Comparison of ENCODE assay signal across 14 cellular contexts in the genomic region with DNA sequence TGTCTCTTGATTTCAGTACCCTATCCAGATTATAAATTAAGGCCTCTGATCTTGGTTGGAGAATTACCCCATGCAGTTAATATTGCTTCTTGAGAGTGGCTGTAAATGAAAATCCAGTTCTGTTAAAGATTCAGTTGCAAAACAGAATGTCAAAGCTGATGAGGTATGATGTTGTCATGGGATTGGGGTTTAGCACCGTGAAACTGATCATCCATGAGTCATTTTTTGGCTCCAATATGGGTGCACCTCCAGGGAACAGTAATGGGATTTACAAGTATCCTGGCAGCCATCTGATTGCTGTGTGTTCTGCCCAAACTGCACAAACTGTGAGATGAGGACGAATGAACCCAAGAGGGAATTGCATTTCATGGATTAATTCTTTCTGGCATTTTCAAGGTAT.
DNase-seq lines count a peak whose midpoint lies in the region; ATAC-seq and TF ChIP-seq lines count a peak whose summit lies in the region.
"Had no signal": no experiment of that assay in that cellular context is flagged by ENCODE, and none has a peak within 500 bp of the region (broad histone marks: within the 10 kb centered on the region; RNA-seq: fewer than 3 reads in every experiment).

No MANE protein-coding gene starts in this region.

- H3K9ac ChIP-seq in adipocyte (ENCODE audit: low read length) = peak overlapping the region; percentile 77

- H3K27me3 ChIP-seq in adipocyte (replicated peaks; ENCODE audit: control insufficient read depth, insufficient read depth, low read length) (no peaks in the 10 kb centered on the region), gastroesophageal sphincter (no peaks in the 10 kb centered on the region), stomach (no peaks in the 10 kb centered on the region), HAP-1 (ENCODE audit: low read depth) (no peaks in the 10 kb centered on the region)
- H3K27me3 ChIP-seq: hepatocyte, thyroid gland had no signal

- peak overlapping the region; percentile 40 for H3K4me3 ChIP-seq in adipocyte (ENCODE audit: low read length)
- H3K4me3 ChIP-seq in gastroesophageal sphincter = no peak overlapping the region
- no peak overlapping the region for H3K4me3 ChIP-seq in stomach
- H3K4me3 ChIP-seq in coronary artery = no peak overlapping the region
- H3K4me3 ChIP-seq in HAP-1 = no peak overlapping the region
- H3K4me3 ChIP-seq: hepatocyte, thyroid gland had no signal

- WGBS in gastroesophageal sphincter (ENCODE audit: low coverage in 1 of 2), 2 donors = 11 to 25% methylated on average over 2 of the region's 2 CpGs
- 28 to 53% (median 50%) methylated on average over 2 of the region's 2 CpGs for WGBS in stomach, 5 donors

- H3K9me3 ChIP-seq in adipocyte (ENCODE audit: control insufficient read depth, low read length) = no peaks in the 10 kb centered on the region
- H3K9me3 ChIP-seq in gastroesophageal sphincter = no peaks in the 10 kb centered on the region
- H3K9me3 ChIP-seq in stomach = no peaks in the 10 kb centered on the region
- no peaks in the 10 kb centered on the region for H3K9me3 ChIP-seq in HAP-1
- H3K9me3 ChIP-seq: thyroid gland had no signal

- peak overlapping the region; percentile 23 to 62 (median 46) for H3K27ac ChIP-seq in gastroesophageal sphincter
- H3K27ac ChIP-seq in stomach = peak overlapping the region in 3 of 5 donors; percentile 26 to 52 (median 52)
- H3K27ac ChIP-seq in coronary artery = peak overlapping the region in 1 of 2 donors; percentile 53
- H3K27ac ChIP-seq: hepatocyte, thyroid gland had no signal

- H3K4me1 ChIP-seq in adipocyte (ENCODE audit: control insufficient read depth, insufficient read depth, low read length) (peaks cover 55% of the 10 kb centered on the region), gastroesophageal sphincter (peaks cover 0 to 34% (median 2%) of the 10 kb centered on the region in 3 donors), stomach (peaks cover 0 to 46% (median 27%) of the 10 kb centered on the region in 4 donors), HAP-1 (no peaks in the 10 kb centered on the region)
- H3K4me1 ChIP-seq: thyroid gland had no signal

- intact Hi-C loops in stomach (cut with DNase I; ENCODE audit: low total_unique reads) = no loop called here

- peak; percentile 3 for DNase-seq in GOT3 (lab: John Stamatoyannopoulos, UW)
- peak; percentile 89 for DNase-seq in adipocyte (ENCODE audit: low read depth)
- no peak for DNase-seq in stomach
- no peak for DNase-seq in HUDEP-2 (lab: John Stamatoyannopoulos, UW; ENCODE audit: unreplicated experiment in 76 of 76)
- DNase-seq in coronary artery (ENCODE audit: low spot score) = no peak
- DNase-seq in HAP-1 (ENCODE audit: low spot score in 2 of 2) = no peak
- no peak for DNase-seq in OCI-M1 (lab: John Stamatoyannopoulos, UW)
- DNase-seq: activated CD4-positive, alpha-beta T cell treated with anti-CD3 and anti-CD28 coated beads for 36 hours; activated naive CD8-positive, alpha-beta T cell treated with anti-CD3 and anti-CD28 coated beads, Interleukin-2, amount 50 U/mL, for 24 hours; H9; NCI-H1417 treated with DMSO at 0.1 percent for 48 hours had no signal

- in situ Hi-C loops in HAP-1 (cut with MboI; ENCODE audit: low sequenced_read_pairs) = no loop called here

- TF ChIP-seq EP300 in gastroesophageal sphincter (IDR thresholded peaks at IDR 0.05) = no peak
- no peak for TF ChIP-seq EP300 in stomach (IDR thresholded peaks at IDR 0.05)

- TF ChIP-seq CTCF in gastroesophageal sphincter (IDR thresholded peaks at IDR 0.05) (no peak), stomach (IDR thresholded peaks at IDR 0.05) (no peak), coronary artery (IDR thresholded peaks at IDR 0.05) (no peak)

- H3K36me3 ChIP-seq in adipocyte (ENCODE audit: control insufficient read depth, insufficient read depth, low read length, severe bottlenecking) = no peaks in the 10 kb centered on the region
- no peaks in the 10 kb centered on the region for H3K36me3 ChIP-seq in gastroesophageal sphincter
- H3K36me3 ChIP-seq in stomach = no peaks in the 10 kb centered on the region
- no peaks in the 10 kb centered on the region for H3K36me3 ChIP-seq in HAP-1 (replicated peaks)
- H3K36me3 ChIP-seq: thyroid gland had no signal

- ATAC-seq in gastroesophageal sphincter = peak; percentile 85
- ATAC-seq: activated CD4-positive, alpha-beta T cell treated with anti-CD3 and anti-CD28 coated beads for 36 hours; activated naive CD8-positive, alpha-beta T cell treated with anti-CD3 and anti-CD28 coated beads, Interleukin-2, amount 50 U/mL, for 24 hours had no signal

- TF ChIP-seq POLR2A in gastroesophageal sphincter (IDR thresholded peaks at IDR 0.05) = no peak
- TF ChIP-seq POLR2A in stomach (IDR thresholded peaks at IDR 0.05) = no peak

Comparison
In these comparisons a context has a peak if more than half of its experiments do, and no peak if none do; other contexts are left out.
1. DNase-seq: peak in GOT3 (single experiment) and adipocyte (single experiment); none in stomach (single experiment), HUDEP-2 (0 of 76), coronary artery (single experiment), HAP-1 (0 of 2) and OCI-M1 (single experiment).